ENCODE assay signal across 5 cellular contexts in genomic region chr4:183633476-183634058, GRCh38.
"Had no signal": no experiment of that assay in that cellular context is flagged by ENCODE, and none has a peak within 500 bp of the region (broad histone marks: within the 10 kb centered on the region; RNA-seq: fewer than 3 reads in every experiment).

No MANE protein-coding gene starts in this region.

- DNase-seq: activated CD4-positive, alpha-beta T cell treated with anti-CD3 and anti-CD28 coated beads, Interleukin-2, amount 50 U/mL, for 48 hours; midbrain; stomach; SW 1271 had no signal

- ATAC-seq: sciatic nerve had no signal
